ENCODE assay signal across 18 cellular contexts in genomic region chr7:133781481-133782090, GRCh38.
A peak's percentile ranks its signal among the peaks of the same experiment; 100 is the strongest.
DNase-seq lines count a peak whose midpoint lies in the region; TF ChIP-seq lines count a peak whose summit lies in the region.
"Had no signal": no experiment of that assay in that cellular context is flagged by ENCODE, and none has a peak within 500 bp of the region (broad histone marks: within the 10 kb centered on the region; RNA-seq: fewer than 3 reads in every experiment).

No MANE protein-coding gene starts in this region.

- no peaks in the 10 kb centered on the region for H3K27me3 Mint-ChIP-seq in nephron (ENCODE audit: low read depth)

- H3K4me1 ChIP-seq in BE2C, result peaks cover 51% of the 10 kb centered on the region
- H3K4me1 ChIP-seq in HEK293 (ENCODE audit: control insufficient read depth, insufficient read depth, low read length), result no peaks in the 10 kb centered on the region

- H3K4me3 ChIP-seq in BE2C (ENCODE audit: low read depth, low read length) (no peak overlapping the region), HEK293 (ENCODE audit: low read depth, low read length) (no peak overlapping the region)

- no peak overlapping the region for H3K27ac ChIP-seq in HEK293 (ENCODE audit: extremely low read depth, low read depth, low read length)
- H3K27ac ChIP-seq: C4-2B had no signal

- H3K27ac Mint-ChIP-seq in nephron, result peak overlapping the region; percentile 49 to 82 (median 67)
- H3K27ac Mint-ChIP-seq: CD8-positive, alpha-beta memory T cell had no signal

- H3K36me3 Mint-ChIP-seq in nephron (ENCODE audit: low read depth), result peaks cover 18% of the 10 kb centered on the region

- H3K9me3 ChIP-seq in BE2C, result no peaks in the 10 kb centered on the region
- H3K9me3 ChIP-seq in HEK293 (ENCODE audit: control insufficient read depth, insufficient read depth, low read depth, low read length), result no peaks in the 10 kb centered on the region

- CTCF ChIA-PET in HEK293 (lab: Yijun Ruan, JAX), result no interaction called here

- H3K9me3 Mint-ChIP-seq in nephron, result no peaks in the 10 kb centered on the region

- H3K4me1 Mint-ChIP-seq in nephron, result peaks cover 33% of the 10 kb centered on the region
- H3K4me1 Mint-ChIP-seq: CD8-positive, alpha-beta memory T cell had no signal

- H3K36me3 ChIP-seq in BE2C (no peaks in the 10 kb centered on the region), HEK293 (ENCODE audit: control insufficient read depth in 2 of 2, insufficient read depth in 1 of 2, low read length in 2 of 2) (no peaks in the 10 kb centered on the region)

- DNase-seq in BE2C (peak; percentile 58), NCI-H524 treated with DMSO at 0.1 percent for 48 hours (lab: John Stamatoyannopoulos, UW) (peak; percentile 33), activated T-cell treated with anti-CD3 and anti-CD28 coated beads for 4 hours (no peak), LoVo (ENCODE audit: low spot score) (no peak)
- no peak for DNase-seq in stimulated activated naive CD4-positive, alpha-beta T cell treated with Interleukin-2 at 50 U/mL for 16 hours (lab: John Stamatoyannopoulos, UW)
- DNase-seq: Calu3; CD8-positive, alpha-beta memory T cell; IMR-90; KG1; NCI-H1092 treated with DMSO at 0.1 percent for 48 hours; NCI-H1436; NCI-H2081 treated with DMSO at 0.1 percent for 48 hours; NCI-H526; PC-3; T-helper 2 cell had no signal

- POLR2A ChIA-PET in HEK293 (lab: Yijun Ruan, JAX), result no interaction called here

- no peak overlapping the region for H3K4me3 Mint-ChIP-seq in nephron
- H3K4me3 Mint-ChIP-seq: CD8-positive, alpha-beta memory T cell had no signal

- H3K27me3 ChIP-seq in BE2C, result no peaks in the 10 kb centered on the region

- TF ChIP-seq CTCF in BE2C (IDR thresholded peaks at IDR 0.05; ENCODE audit: low read depth, low read length) (no peak), HEK293 (tag by site-specific recombination; IDR thresholded peaks at IDR 0.05) (no peak), nephron (IDR thresholded peaks at IDR 0.05; ENCODE audit: unreplicated experiment in 3 of 3) (no peak)

TF ChIP-seq in HEK293, 187 proteins besides CTCF, POLR2A, EP300 and RAD21:
- no peak for TF ChIP-seq KLF1 (tag by site-specific recombination; IDR thresholded peaks at IDR 0.05)
- peak; percentile 40 for TF ChIP-seq ZFHX2 (tag by site-specific recombination; conservative IDR thresholded peaks at IDR 0.05)
TF ChIP-seq in HEK293: peak in this region for 1.

Comparison
In these comparisons a context has a peak if more than half of its experiments do, and no peak if none do; other contexts are left out.
1. DNase-seq: peak in BE2C (single experiment) and NCI-H524 treated with DMSO at 0.1 percent for 48 hours (single experiment); none in activated T-cell treated with anti-CD3 and anti-CD28 coated beads for 4 hours (single experiment), LoVo (single experiment) and stimulated activated naive CD4-positive, alpha-beta T cell treated with Interleukin-2 at 50 U/mL for 16 hours (single experiment).